ENCODE assay signal across 1 cellular context in the genomic region with DNA sequence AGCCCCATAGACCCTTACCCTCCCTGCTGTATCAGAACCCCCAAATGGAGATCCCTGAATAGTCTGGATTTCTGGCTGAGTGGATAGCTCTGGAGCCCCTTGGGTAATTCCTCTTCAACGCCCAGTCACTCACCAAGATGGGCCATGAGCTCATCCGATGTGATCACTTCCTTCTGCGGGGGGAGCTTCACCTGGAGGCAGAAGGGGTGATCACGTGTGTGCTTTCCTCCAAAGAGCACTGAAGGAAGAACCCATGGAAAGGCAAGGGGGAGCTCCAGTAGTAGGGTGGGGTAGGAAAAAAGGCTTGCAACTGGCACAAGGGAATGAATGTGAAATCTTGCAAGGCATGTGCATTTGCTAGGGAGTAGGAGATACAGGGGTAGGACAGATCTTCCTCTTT.
TF ChIP-seq lines count a peak whose summit lies in the region.

No MANE protein-coding gene starts in this region.

TF ChIP-seq in K562, 482 proteins besides CTCF, POLR2A, EP300 and RAD21 (continued from another document and continues in another):
- TF ChIP-seq, protein P1, sequence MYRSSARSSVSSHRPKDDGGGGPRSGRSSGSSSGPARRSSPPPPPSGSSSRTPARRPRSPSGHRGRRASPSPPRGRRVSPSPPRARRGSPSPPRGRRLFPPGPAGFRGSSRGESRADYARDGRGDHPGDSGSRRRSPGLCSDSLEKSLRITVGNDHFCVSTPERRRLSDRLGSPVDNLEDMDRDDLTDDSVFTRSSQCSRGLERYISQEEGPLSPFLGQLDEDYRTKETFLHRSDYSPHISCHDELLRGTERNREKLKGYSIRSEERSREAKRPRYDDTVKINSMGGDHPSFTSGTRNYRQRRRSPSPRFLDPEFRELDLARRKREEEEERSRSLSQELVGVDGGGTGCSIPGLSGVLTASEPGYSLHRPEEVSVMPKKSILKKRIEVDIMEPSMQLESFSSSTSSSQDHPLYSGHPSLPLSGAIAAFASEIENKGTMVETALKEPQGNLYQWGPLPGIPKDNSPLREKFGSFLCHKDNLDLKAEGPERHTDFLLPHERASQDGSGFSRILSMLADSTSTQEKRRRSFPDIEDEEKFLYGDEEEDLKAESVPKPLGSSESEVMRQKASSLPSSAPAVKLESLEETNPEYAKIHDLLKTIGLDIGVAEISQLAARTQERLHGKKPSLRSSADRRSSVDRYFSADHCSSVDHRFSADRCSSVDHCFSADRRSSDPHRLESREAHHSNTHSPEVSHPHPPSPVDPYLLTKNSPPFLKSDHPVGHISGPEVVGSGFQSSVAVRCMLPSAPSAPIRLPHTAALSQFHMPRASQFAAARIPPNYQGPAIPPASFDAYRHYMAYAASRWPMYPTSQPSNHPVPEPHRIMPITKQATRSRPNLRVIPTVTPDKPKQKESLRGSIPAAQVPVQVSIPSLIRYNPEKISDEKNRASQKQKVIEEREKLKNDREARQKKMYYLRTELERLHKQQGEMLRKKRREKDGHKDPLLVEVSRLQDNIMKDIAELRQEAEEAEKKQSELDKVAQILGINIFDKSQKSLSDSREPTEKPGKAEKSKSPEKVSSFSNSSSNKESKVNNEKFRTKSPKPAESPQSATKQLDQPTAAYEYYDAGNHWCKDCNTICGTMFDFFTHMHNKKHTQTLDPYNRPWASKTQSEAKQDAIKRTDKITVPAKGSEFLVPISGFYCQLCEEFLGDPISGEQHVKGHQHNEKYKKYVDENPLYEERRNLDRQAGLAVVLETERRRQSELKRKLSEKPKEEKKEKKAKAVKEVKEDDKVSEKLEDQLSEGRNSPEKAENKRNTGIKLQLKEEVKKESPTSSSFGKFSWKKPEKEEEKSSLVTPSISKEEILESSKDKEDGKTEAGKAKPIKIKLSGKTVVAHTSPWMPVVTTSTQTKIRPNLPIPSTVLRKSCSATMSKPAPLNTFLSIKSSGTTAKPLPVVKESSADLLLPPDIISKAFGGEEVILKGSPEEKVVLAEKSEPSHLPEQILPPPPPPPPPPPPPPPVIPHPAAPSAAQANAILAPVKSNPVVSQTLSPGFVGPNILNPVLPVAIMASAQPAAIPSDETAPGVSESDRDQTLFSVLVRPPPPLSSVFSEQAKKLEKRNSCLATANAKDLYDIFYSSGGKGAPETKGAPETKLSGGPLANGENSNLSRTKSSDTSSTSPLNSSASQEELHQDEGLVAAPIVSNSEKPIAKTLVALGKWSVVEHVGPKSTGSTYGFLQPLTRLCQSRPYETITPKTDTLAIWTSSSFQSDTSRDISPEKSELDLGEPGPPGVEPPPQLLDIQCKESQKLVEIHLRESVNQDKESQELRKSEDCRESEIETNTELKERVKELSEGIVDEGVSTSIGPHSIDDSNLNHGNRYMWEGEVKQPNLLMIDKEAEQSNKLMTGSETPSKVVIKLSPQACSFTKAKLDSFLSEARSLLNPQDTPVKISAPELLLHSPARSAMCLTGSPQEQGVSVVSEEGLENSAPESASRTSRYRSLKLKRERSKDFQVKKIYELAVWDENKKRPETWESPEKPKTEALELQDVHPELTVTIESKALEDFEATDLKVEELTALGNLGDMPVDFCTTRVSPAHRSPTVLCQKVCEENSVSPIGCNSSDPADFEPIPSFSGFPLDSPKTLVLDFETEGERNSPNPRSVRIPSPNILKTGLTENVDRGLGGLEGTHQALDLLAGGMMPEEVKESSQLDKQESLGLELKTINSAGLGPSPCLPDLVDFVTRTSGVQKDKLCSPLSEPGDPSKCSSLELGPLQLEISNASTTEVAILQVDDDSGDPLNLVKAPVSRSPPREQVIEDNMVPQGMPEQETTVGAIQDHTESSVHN (IDR thresholded peaks at IDR 0.05; ENCODE audit: borderline replicate concordance in 1 of 2, low read depth in 1 of 2), result peak in 1 of 2 experiments; percentile 76; a peak in 2 of 4 replicates
- TF ChIP-seq MEIS2 (IDR thresholded peaks at IDR 0.05; ENCODE audit: partially characterized antibody) (peak; percentile 41), CREM (IDR thresholded peaks at IDR 0.05; ENCODE audit: low read depth) (peak; percentile 64), EZH2 (IDR thresholded peaks at IDR 0.05; ENCODE audit: borderline replicate concordance, low read depth, low read length) (no peak), GABPB1 (CRISPR knock-in tag; IDR thresholded peaks at IDR 0.05) (peak; percentile 55; the same call in 1 of the 2 replicates), SMARCE1 (IDR thresholded peaks at IDR 0.05) (peak; percentile 80; the same call in 1 of the 2 replicates), CTBP1 (IDR thresholded peaks at IDR 0.05; ENCODE audit: borderline replicate concordance) (peak; percentile 60; the same call in 1 of the 2 replicates), ZNF121 (CRISPR knock-in tag; conservative IDR thresholded peaks at IDR 0.05) (no peak), RCOR1 (IDR thresholded peaks at IDR 0.05; ENCODE audit: borderline replicate concordance in 1 of 2, low read depth in 2 of 2, low read length in 2 of 2) (peak in 1 of 2 experiments; percentile 26; a peak in 1 of 4 replicates), BHLHE40 (IDR thresholded peaks at IDR 0.05; ENCODE audit: low read length) (peak; percentile 74), TAF7 (tag; IDR thresholded peaks at IDR 0.05) (no peak), CEBPB (tag; IDR thresholded peaks at IDR 0.05) (0 out of 2 replicates have a peak, but pooled peaks have one; percentile 24), KDM1A (IDR thresholded peaks at IDR 0.05) (no peak), GATA2 (CRISPR knock-in tag; IDR thresholded peaks at IDR 0.05) (no peak), ELF4 (CRISPR knock-in tag; IDR thresholded peaks at IDR 0.05) (no peak), SMAD1 (IDR thresholded peaks at IDR 0.05; ENCODE audit: low read depth, low read length, partially characterized antibody) (no peak), SMARCA4 (IDR thresholded peaks at IDR 0.05) (peak; percentile 75), NCOA6 (IDR thresholded peaks at IDR 0.05) (no peak), POLR2AphosphoS5 (IDR thresholded peaks at IDR 0.05; ENCODE audit: control insufficient read depth, insufficient read depth, low read depth, low read length) (no peak), NR2C1 (IDR thresholded peaks at IDR 0.05) (no peak), NR2C1 (tag; IDR thresholded peaks at IDR 0.05) (no peak), BRD9 (IDR thresholded peaks at IDR 0.05; ENCODE audit: low read depth, partially characterized antibody) (peak; percentile 28), MEF2A (IDR thresholded peaks at IDR 0.05; ENCODE audit: control insufficient read depth, low read depth, low read length) (peak; percentile 90)
- TF ChIP-seq, protein P2, sequence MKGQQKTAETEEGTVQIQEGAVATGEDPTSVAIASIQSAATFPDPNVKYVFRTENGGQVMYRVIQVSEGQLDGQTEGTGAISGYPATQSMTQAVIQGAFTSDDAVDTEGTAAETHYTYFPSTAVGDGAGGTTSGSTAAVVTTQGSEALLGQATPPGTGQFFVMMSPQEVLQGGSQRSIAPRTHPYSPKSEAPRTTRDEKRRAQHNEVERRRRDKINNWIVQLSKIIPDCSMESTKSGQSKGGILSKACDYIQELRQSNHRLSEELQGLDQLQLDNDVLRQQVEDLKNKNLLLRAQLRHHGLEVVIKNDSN (CRISPR knock-in tag; IDR thresholded peaks at IDR 0.05), result peak; percentile 86
- TF ChIP-seq, protein P3, sequence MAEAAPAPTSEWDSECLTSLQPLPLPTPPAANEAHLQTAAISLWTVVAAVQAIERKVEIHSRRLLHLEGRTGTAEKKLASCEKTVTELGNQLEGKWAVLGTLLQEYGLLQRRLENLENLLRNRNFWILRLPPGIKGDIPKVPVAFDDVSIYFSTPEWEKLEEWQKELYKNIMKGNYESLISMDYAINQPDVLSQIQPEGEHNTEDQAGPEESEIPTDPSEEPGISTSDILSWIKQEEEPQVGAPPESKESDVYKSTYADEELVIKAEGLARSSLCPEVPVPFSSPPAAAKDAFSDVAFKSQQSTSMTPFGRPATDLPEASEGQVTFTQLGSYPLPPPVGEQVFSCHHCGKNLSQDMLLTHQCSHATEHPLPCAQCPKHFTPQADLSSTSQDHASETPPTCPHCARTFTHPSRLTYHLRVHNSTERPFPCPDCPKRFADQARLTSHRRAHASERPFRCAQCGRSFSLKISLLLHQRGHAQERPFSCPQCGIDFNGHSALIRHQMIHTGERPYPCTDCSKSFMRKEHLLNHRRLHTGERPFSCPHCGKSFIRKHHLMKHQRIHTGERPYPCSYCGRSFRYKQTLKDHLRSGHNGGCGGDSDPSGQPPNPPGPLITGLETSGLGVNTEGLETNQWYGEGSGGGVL (CRISPR knock-in tag; IDR thresholded peaks at IDR 0.05), result no peak
- TF ChIP-seq, protein P4, sequence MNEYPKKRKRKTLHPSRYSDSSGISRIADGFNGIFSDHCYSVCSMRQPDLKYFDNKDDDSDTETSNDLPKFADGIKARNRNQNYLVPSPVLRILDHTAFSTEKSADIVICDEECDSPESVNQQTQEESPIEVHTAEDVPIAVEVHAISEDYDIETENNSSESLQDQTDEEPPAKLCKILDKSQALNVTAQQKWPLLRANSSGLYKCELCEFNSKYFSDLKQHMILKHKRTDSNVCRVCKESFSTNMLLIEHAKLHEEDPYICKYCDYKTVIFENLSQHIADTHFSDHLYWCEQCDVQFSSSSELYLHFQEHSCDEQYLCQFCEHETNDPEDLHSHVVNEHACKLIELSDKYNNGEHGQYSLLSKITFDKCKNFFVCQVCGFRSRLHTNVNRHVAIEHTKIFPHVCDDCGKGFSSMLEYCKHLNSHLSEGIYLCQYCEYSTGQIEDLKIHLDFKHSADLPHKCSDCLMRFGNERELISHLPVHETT (CRISPR knock-in tag; conservative IDR thresholded peaks at IDR 0.05 in 1 of 2, IDR thresholded peaks at IDR 0.05 in 1 of 2), result no peak
- TF ChIP-seq, protein P5, sequence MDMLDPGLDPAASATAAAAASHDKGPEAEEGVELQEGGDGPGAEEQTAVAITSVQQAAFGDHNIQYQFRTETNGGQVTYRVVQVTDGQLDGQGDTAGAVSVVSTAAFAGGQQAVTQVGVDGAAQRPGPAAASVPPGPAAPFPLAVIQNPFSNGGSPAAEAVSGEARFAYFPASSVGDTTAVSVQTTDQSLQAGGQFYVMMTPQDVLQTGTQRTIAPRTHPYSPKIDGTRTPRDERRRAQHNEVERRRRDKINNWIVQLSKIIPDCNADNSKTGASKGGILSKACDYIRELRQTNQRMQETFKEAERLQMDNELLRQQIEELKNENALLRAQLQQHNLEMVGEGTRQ (CRISPR knock-in tag; IDR thresholded peaks at IDR 0.05), result peak; percentile 73
- TF ChIP-seq, protein P6, sequence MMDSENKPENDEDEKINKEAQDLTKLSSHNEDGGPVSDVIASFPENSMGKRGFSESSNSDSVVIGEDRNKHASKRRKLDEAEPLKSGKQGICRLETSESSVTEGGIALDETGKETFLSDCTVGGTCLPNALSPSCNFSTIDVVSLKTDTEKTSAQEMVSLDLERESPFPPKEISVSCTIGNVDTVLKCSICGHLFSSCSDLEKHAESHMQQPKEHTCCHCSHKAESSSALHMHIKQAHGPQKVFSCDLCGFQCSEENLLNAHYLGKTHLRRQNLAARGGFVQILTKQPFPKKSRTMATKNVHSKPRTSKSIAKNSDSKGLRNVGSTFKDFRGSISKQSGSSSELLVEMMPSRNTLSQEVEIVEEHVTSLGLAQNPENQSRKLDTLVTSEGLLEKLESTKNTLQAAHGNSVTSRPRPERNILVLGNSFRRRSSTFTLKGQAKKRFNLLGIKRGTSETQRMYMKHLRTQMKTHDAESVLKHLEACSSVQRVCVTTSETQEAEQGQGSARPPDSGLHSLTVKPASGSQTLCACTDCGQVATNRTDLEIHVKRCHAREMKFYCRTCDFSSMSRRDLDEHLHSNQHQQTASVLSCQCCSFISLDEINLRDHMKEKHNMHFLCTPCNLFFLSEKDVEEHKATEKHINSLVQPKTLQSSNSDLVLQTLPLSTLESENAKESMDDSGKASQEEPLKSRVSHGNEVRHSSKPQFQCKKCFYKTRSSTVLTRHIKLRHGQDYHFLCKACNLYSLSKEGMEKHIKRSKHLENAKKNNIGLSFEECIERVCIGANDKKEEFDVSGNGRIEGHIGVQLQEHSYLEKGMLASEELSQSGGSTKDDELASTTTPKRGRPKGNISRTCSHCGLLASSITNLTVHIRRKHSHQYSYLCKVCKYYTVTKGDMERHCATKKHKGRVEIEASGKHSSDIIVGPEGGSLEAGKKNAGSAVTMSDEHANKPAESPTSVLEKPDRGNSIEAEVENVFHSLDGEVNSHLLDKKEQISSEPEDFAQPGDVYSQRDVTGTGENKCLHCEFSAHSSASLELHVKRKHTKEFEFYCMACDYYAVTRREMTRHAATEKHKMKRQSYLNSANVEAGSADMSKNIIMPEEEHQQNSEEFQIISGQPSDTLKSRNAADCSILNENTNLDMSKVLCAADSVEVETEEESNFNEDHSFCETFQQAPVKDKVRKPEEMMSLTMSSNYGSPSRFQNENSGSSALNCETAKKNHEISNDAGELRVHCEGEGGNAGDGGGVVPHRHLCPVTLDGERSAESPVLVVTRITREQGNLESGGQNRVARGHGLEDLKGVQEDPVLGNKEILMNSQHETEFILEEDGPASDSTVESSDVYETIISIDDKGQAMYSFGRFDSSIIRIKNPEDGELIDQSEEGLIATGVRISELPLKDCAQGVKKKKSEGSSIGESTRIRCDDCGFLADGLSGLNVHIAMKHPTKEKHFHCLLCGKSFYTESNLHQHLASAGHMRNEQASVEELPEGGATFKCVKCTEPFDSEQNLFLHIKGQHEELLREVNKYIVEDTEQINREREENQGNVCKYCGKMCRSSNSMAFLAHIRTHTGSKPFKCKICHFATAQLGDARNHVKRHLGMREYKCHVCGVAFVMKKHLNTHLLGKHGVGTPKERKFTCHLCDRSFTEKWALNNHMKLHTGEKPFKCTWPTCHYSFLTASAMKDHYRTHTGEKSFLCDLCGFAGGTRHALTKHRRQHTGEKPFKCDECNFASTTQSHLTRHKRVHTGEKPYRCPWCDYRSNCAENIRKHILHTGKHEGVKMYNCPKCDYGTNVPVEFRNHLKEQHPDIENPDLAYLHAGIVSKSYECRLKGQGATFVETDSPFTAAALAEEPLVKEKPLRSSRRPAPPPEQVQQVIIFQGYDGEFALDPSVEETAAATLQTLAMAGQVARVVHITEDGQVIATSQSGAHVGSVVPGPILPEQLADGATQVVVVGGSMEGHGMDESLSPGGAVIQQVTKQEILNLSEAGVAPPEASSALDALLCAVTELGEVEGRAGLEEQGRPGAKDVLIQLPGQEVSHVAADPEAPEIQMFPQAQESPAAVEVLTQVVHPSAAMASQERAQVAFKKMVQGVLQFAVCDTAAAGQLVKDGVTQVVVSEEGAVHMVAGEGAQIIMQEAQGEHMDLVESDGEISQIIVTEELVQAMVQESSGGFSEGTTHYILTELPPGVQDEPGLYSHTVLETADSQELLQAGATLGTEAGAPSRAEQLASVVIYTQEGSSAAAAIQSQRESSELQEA (IDR thresholded peaks at IDR 0.05; ENCODE audit: low read depth), result no peak
- TF ChIP-seq, protein P7, sequence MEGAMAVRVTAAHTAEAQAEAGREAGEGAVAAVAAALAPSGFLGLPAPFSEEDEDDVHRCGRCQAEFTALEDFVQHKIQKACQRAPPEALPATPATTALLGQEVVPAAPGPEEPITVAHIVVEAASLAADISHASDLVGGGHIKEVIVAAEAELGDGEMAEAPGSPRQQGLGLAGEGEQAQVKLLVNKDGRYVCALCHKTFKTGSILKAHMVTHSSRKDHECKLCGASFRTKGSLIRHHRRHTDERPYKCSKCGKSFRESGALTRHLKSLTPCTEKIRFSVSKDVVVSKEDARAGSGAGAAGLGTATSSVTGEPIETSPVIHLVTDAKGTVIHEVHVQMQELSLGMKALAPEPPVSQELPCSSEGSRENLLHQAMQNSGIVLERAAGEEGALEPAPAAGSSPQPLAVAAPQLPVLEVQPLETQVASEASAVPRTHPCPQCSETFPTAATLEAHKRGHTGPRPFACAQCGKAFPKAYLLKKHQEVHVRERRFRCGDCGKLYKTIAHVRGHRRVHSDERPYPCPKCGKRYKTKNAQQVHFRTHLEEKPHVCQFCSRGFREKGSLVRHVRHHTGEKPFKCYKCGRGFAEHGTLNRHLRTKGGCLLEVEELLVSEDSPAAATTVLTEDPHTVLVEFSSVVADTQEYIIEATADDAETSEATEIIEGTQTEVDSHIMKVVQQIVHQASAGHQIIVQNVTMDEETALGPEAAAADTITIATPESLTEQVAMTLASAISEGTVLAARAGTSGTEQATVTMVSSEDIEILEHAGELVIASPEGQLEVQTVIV (CRISPR knock-in tag; IDR thresholded peaks at IDR 0.05; ENCODE audit: borderline replicate concordance), result no peak
